ENCODE assay signal across 8 cellular contexts in genomic region chr4:25792200-25792791, GRCh38.
DNase-seq lines count a peak whose midpoint lies in the region; ATAC-seq and TF ChIP-seq lines count a peak whose summit lies in the region.

No MANE protein-coding gene starts in this region.

- TF ChIP-seq POLR2A in gastroesophageal sphincter (IDR thresholded peaks at IDR 0.05) = no peak

- peak; percentile 5 to 25 for DNase-seq in activated CD4-positive, alpha-beta T cell treated with anti-CD3 and anti-CD28 coated beads, Interleukin-2, amount 50 U/mL, for 48 hours
- DNase-seq in activated CD4-positive, alpha-beta T cell treated with anti-CD3 and anti-CD28 coated beads, Interleukin-2, amount 50 U/mL, for 4 hours = no peak
- peak; percentile 66 for DNase-seq in NCI-H2029 (lab: John Stamatoyannopoulos, UW)
- peak; percentile 25 to 52 for DNase-seq in dermis microvascular lymphatic vessel endothelial cell (ENCODE audit: low read depth in 2 of 2)
- DNase-seq in smooth muscle cell (lab: John Stamatoyannopoulos, UW; ENCODE audit: unreplicated experiment) = no peak
- DNase-seq in ureter (ENCODE audit: low spot score) = no peak
- DNase-seq in activated T-cell treated with anti-CD3 and anti-CD28 coated beads, Interleukin-2, amount 50 U/mL, for 1 hour = no peak

- no peak overlapping the region for H2AFZ ChIP-seq in smooth muscle cell (ENCODE audit: low read depth)

- H3F3A ChIP-seq in smooth muscle cell (ENCODE audit: low read depth) = no peaks in the 10 kb centered on the region

- H3K27ac ChIP-seq in smooth muscle cell (ENCODE audit: low read depth) (no peak overlapping the region), gastroesophageal sphincter (no peak overlapping the region)

- H3K79me2 ChIP-seq in smooth muscle cell (ENCODE audit: low read depth) = no peaks in the 10 kb centered on the region

- WGBS in smooth muscle cell (ENCODE audit: low lambda C conversion rate) = 73% methylated on average over 5 of the region's 5 CpGs
- WGBS in gastroesophageal sphincter (ENCODE audit: low coverage in 1 of 2), 2 donors = 91 to 100% methylated on average over 1 to 3 of the region's 5 CpGs

- H3K4me3 ChIP-seq in smooth muscle cell = no peak overlapping the region
- no peak overlapping the region for H3K4me3 ChIP-seq in gastroesophageal sphincter

- peak; percentile 24 for TF ChIP-seq CTCF in smooth muscle cell (IDR thresholded peaks at IDR 0.05; ENCODE audit: borderline replicate concordance, insufficient read depth, poor library complexity, severe bottlenecking)
- peak in 1 of 4 experiments; percentile 11 for TF ChIP-seq CTCF in gastroesophageal sphincter (IDR thresholded peaks at IDR 0.05)

- H3K27me3 ChIP-seq in smooth muscle cell (ENCODE audit: low read depth) (no peaks in the 10 kb centered on the region), gastroesophageal sphincter (peaks cover 7% of the 10 kb centered on the region)

- H3K9me3 ChIP-seq in smooth muscle cell (replicated peaks; ENCODE audit: low read depth) (no peaks in the 10 kb centered on the region), gastroesophageal sphincter (no peaks in the 10 kb centered on the region)

- H3K9ac ChIP-seq in smooth muscle cell (ENCODE audit: low read depth) = no peak overlapping the region

- no peaks in the 10 kb centered on the region for H4K20me1 ChIP-seq in smooth muscle cell (ENCODE audit: low read depth)

- H3K4me1 ChIP-seq in smooth muscle cell (ENCODE audit: low read depth) (peaks cover 13% of the 10 kb centered on the region), gastroesophageal sphincter (no peaks in the 10 kb centered on the region)

- ATAC-seq in gastroesophageal sphincter = no peak

- no peak overlapping the region for H3K4me2 ChIP-seq in smooth muscle cell

- no peak for TF ChIP-seq EP300 in gastroesophageal sphincter (IDR thresholded peaks at IDR 0.05)

- H3K36me3 ChIP-seq in smooth muscle cell (ENCODE audit: low read depth) (no peaks in the 10 kb centered on the region), gastroesophageal sphincter (no peaks in the 10 kb centered on the region)

Comparison
In these comparisons a context has a peak if more than half of its experiments do, and no peak if none do; other contexts are left out.
1. DNase-seq: peak in activated CD4-positive, alpha-beta T cell treated with anti-CD3 and anti-CD28 coated beads, Interleukin-2, amount 50 U/mL, for 48 hours (2 of 2), NCI-H2029 (single experiment) and dermis microvascular lymphatic vessel endothelial cell (2 of 2); none in activated CD4-positive, alpha-beta T cell treated with anti-CD3 and anti-CD28 coated beads, Interleukin-2, amount 50 U/mL, for 4 hours (0 of 2), smooth muscle cell (single experiment), ureter (single experiment) and activated T-cell treated with anti-CD3 and anti-CD28 coated beads, Interleukin-2, amount 50 U/mL, for 1 hour (single experiment).